In the genomic region with DNA sequence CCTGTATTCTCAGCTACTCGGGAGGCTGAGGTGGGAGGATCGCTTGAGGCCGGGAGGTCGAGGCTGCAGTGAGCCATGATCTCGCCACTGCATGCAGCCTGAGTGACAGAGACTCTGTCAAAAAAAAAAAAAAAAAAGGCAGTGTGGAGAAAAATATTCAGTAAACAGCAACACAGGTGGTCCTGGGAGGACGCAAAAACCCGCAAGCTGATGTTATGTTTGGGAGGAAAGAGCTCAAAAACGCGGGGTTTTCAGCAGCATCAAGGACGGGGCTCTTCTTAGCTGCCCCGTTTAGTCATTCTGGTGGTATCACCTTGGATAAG, we compare ENCODE assay signal across 8 cellular contexts. TPM values are rescaled to one million over a fixed set of nuclear protein-coding genes. Genes with fewer than 3 reads are reported as not detected.
DNase-seq lines count a peak whose midpoint lies in the region; ATAC-seq and TF ChIP-seq lines count a peak whose summit lies in the region.

No MANE protein-coding gene starts in this region.

- H3K27ac Mint-ChIP-seq in CD8-positive, alpha-beta T cell: peak overlapping the region; percentile 98
- peak overlapping the region; percentile 74 for H3K27ac Mint-ChIP-seq in endothelial cell (ENCODE audit: unreplicated experiment)

- H3K4me1 Mint-ChIP-seq in CD8-positive, alpha-beta T cell (ENCODE audit: low read depth): peaks cover 51% of the 10 kb centered on the region
- H3K4me1 Mint-ChIP-seq in endothelial cell (ENCODE audit: unreplicated experiment): peaks cover 16% of the 10 kb centered on the region

- H4K20me1 ChIP-seq in OCI-LY1 (ENCODE audit: insufficient read depth, low read length): no peaks in the 10 kb centered on the region
- peaks cover 7% of the 10 kb centered on the region for H4K20me1 ChIP-seq in osteoblast (ENCODE audit: insufficient read depth, low read length)

- H3K79me2 ChIP-seq in OCI-LY1 (ENCODE audit: insufficient read depth, low read length) (no peaks in the 10 kb centered on the region), osteoblast (ENCODE audit: insufficient read depth, low read length) (peaks cover 4% of the 10 kb centered on the region)

- in situ Hi-C loops in GM13977 (cut with MboI; ENCODE audit: low pct_unique_long_range_greater_than_20kb, low sequenced_read_pairs, unreplicated experiment): loop anchor here (5.0 kb wide), 1 partner anchor 118 kb away; no protein-coding TSS in a partner anchor

- no peaks in the 10 kb centered on the region for H3K27me3 Mint-ChIP-seq in CD8-positive, alpha-beta T cell (ENCODE audit: low read depth)
- H3K27me3 Mint-ChIP-seq in endothelial cell (ENCODE audit: unreplicated experiment): peaks cover 7% of the 10 kb centered on the region

- no peaks in the 10 kb centered on the region for H3K9me3 ChIP-seq in CD8-positive, alpha-beta T cell (ENCODE audit: low read length)
- H3K9me3 ChIP-seq in OCI-LY1 (ENCODE audit: low read length) (no peaks in the 10 kb centered on the region), osteoblast (ENCODE audit: low read depth, low read length) (no peaks in the 10 kb centered on the region)

- peak overlapping the region; percentile 88 for H3K4me3 ChIP-seq in CD8-positive, alpha-beta T cell (ENCODE audit: low read depth, low read length)
- peak overlapping the region; percentile 59 for H3K4me3 ChIP-seq in OCI-LY1 (ENCODE audit: low read depth, low read length, poor library complexity, severe bottlenecking)
- peak overlapping the region; percentile 85 for H3K4me3 ChIP-seq in osteoblast (ENCODE audit: insufficient read depth, low read length)

- no peaks in the 10 kb centered on the region for H3K36me3 Mint-ChIP-seq in CD8-positive, alpha-beta T cell
- peaks cover 7% of the 10 kb centered on the region for H3K36me3 Mint-ChIP-seq in endothelial cell (ENCODE audit: low read depth, unreplicated experiment)

- H3K36me3 ChIP-seq in CD8-positive, alpha-beta T cell (ENCODE audit: insufficient read depth, low read length): no peaks in the 10 kb centered on the region
- H3K36me3 ChIP-seq in OCI-LY1 (ENCODE audit: insufficient read depth, low read length) (no peaks in the 10 kb centered on the region), osteoblast (ENCODE audit: insufficient read depth, low read length) (peaks cover 4% of the 10 kb centered on the region)

- peaks cover 50% of the 10 kb centered on the region for H3K4me1 ChIP-seq in CD8-positive, alpha-beta T cell (ENCODE audit: insufficient read depth, low read length)
- H3K4me1 ChIP-seq in OCI-LY1 (ENCODE audit: insufficient read depth, low read length, severe bottlenecking) (peaks cover 12% of the 10 kb centered on the region), osteoblast (ENCODE audit: insufficient read depth, low read length) (peaks cover 4% of the 10 kb centered on the region)

- intact Hi-C loops in CD8-positive, alpha-beta T cell (cut with DNase I, micrococcal nuclease): no loop called here

- H3K27me3 ChIP-seq in CD8-positive, alpha-beta T cell (ENCODE audit: insufficient read depth, low read length): no peaks in the 10 kb centered on the region
- H3K27me3 ChIP-seq in OCI-LY1 (ENCODE audit: insufficient read depth, low read length) (no peaks in the 10 kb centered on the region), osteoblast (ENCODE audit: insufficient read depth, low read length) (no peaks in the 10 kb centered on the region)

- peak overlapping the region; percentile 45; the same call in 1 of the 2 replicates for H3K9ac ChIP-seq in OCI-LY1 (ENCODE audit: low read length)

- H3K4me3 Mint-ChIP-seq in CD8-positive, alpha-beta T cell: peak overlapping the region; percentile 91
- H3K4me3 Mint-ChIP-seq in endothelial cell (ENCODE audit: unreplicated experiment): peak overlapping the region; percentile 89

- CTCF ChIA-PET in CD8-positive, alpha-beta T cell (lab: Charles Lee): interaction anchor here (0.6 to 5.1 kb wide), 9 partner anchors 8 to 483 kb away, joined by 3 to 29 read pairs (median 4); a partner anchor contains a TSS

- peak overlapping the region; percentile 73 for H3K4me2 ChIP-seq in OCI-LY1 (ENCODE audit: low read length)
- H3K4me2 ChIP-seq in osteoblast (ENCODE audit: insufficient read depth, low read length): peak overlapping the region; percentile 97

- H3K9me2 ChIP-seq in OCI-LY1 (ENCODE audit: low read depth, low read length): no peaks in the 10 kb centered on the region

- H3K27ac ChIP-seq in CD8-positive, alpha-beta T cell (ENCODE audit: low read depth, low read length): peak overlapping the region; percentile 72
- H3K27ac ChIP-seq in OCI-LY1 (ENCODE audit: low read depth, low read length, poor library complexity, severe bottlenecking) (no peak overlapping the region), osteoblast (ENCODE audit: low read depth, low read length) (peak overlapping the region; percentile 78)

- no peak for TF ChIP-seq CTCF in CD8-positive, alpha-beta T cell (IDR thresholded peaks at IDR 0.05)
- TF ChIP-seq CTCF in OCI-LY1 (IDR thresholded peaks at IDR 0.05; ENCODE audit: low read length) (no peak), endothelial cell (IDR thresholded peaks at IDR 0.05; ENCODE audit: unreplicated experiment) (no peak), osteoblast (IDR thresholded peaks at IDR 0.05; ENCODE audit: extremely low read depth, low read depth, low read length) (no peak), GM13977 (IDR thresholded peaks at IDR 0.05; ENCODE audit: extremely low read depth, insufficient read depth, missing control alignments) (no peak)

- H2AFZ ChIP-seq in OCI-LY1 (ENCODE audit: low read length): no peak overlapping the region
- H2AFZ ChIP-seq in osteoblast (ENCODE audit: low read length): peak overlapping the region; percentile 98

- DNase-seq in CD8-positive, alpha-beta T cell: no peak
- DNase-seq in endothelial cell (ENCODE audit: low spot score): no peak
- peak; percentile 18 for DNase-seq in osteoblast (ENCODE audit: insufficient read length, low spot score, missing footprints)
- DNase-seq in kidney glomerular epithelial cell (lab: John Stamatoyannopoulos, UW): no peak
- DNase-seq in GM13977 (ENCODE audit: low spot score): no peak
- DNase-seq in stimulated activated CD4-positive, alpha-beta T cell treated with anti-CD3 and anti-CD28 coated beads, Interleukin-1b, Interleukin-23, amount 100 ng/mL, for 48 hours: no peak
- no peak for DNase-seq in AG08396 (ENCODE audit: low spot score)

- no peaks in the 10 kb centered on the region for H3F3A ChIP-seq in OCI-LY1 (ENCODE audit: insufficient read depth, low read length)

- no peak for ATAC-seq in CD8-positive, alpha-beta T cell

- H3K9me3 Mint-ChIP-seq in CD8-positive, alpha-beta T cell: no peaks in the 10 kb centered on the region
- no peaks in the 10 kb centered on the region for H3K9me3 Mint-ChIP-seq in endothelial cell (ENCODE audit: unreplicated experiment)

- POLR2A ChIA-PET in CD8-positive, alpha-beta T cell (lab: Charles Lee): interaction anchor here (0.7 to 2.7 kb wide), 13 partner anchors 8 to 148 kb away, joined by 3 to 17 read pairs (median 5); a partner anchor contains a TSS

RNA-seq across cellular contexts. Expression of a gene that starts 0.6 kb away (rescaled TPM):
- total RNA-seq in CD8-positive, alpha-beta T cell: 10 to 100 TPM; 11.7 to 12.2 TPM
- total RNA-seq in endothelial cell (ENCODE audit: unreplicated experiment) (6.8 TPM), osteoblast (6.5 and 8.7 TPM in 2 replicates)

RNA-seq across cellular contexts. Expression of a gene that starts 15.8 kb away (rescaled TPM):
- 10 to 100 TPM; 30.1 to 32.0 TPM for total RNA-seq in CD8-positive, alpha-beta T cell
- total RNA-seq in endothelial cell (ENCODE audit: unreplicated experiment) (34.0 TPM), osteoblast (6.5 and 8.3 TPM in 2 replicates)

RNA-seq across cellular contexts. Expression of a gene that starts 18.5 kb away (rescaled TPM):
- total RNA-seq in CD8-positive, alpha-beta T cell: 10 to 100 TPM; 25.6 to 25.7 TPM
- total RNA-seq in endothelial cell (ENCODE audit: unreplicated experiment) (47.2 TPM), osteoblast (25.7 and 28.6 TPM in 2 replicates)

RNA-seq across cellular contexts. Expression of a gene that starts 19.5 kb away (rescaled TPM):
- total RNA-seq in CD8-positive, alpha-beta T cell: 10 to 100 TPM; 11.0 to 12.6 TPM
- total RNA-seq in endothelial cell (ENCODE audit: unreplicated experiment) (14.5 TPM), osteoblast (1.4 and 1.5 TPM in 2 replicates)

RNA-seq across cellular contexts. Expression of a gene that starts 23.0 kb away (rescaled TPM):
- total RNA-seq in CD8-positive, alpha-beta T cell: 1 to 10 TPM; 1.3 to 2.6 TPM
- total RNA-seq in endothelial cell (ENCODE audit: unreplicated experiment): 20.1 TPM
- 10.5 and 13.3 TPM in 2 replicates for total RNA-seq in osteoblast
